ENCODE assay signal across 12 cellular contexts in the genomic region with DNA sequence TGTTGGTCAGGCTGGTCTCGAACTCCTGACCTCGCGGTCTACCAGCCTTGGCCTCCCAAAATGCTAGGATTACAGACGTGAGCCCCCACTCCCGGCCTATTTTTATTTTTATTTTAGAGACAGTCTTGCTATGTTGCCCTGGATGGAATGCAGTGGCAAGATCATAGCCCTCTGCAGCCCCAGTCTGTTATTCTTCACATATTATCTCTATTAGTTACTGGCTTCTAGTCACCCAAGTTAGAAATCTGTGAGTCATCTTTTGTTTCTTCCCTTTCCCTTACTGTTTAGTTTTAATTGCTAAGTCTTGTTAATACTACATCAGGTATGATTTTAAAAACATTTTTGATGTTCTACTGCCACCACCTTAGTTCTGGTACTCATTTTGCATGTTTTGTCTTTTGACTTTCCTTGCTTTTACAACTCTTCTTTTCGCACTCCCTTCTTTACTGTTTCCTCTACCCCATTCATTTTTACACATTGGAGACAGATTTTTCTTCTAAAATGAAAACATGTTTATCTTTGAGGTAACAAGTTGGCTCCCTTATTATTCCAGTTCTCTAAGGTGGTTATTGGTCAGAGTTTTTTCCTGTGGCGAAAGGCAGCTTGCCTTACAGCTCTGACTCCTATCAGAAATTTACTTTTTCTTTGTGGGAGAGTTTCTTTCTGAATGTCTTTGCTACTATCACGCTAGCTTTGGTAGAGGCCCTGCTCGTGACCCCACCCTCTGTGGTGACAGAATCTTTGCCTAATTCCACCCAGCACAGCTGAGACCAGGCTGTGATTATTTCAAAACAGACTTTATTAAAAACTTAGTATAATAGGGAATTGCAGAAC. TPM values are rescaled to one million over a fixed set of nuclear protein-coding genes. Genes with fewer than 3 reads are reported as not detected.
DNase-seq lines count a peak whose midpoint lies in the region; ATAC-seq and TF ChIP-seq lines count a peak whose summit lies in the region.
"Had no signal": no experiment of that assay in that cellular context is flagged by ENCODE, and none has a peak within 500 bp of the region (broad histone marks: within the 10 kb centered on the region; RNA-seq: fewer than 3 reads in every experiment).

No MANE protein-coding gene starts in this region.

- H3K36me3 Mint-ChIP-seq in chondrocyte (ENCODE audit: low read depth): no peaks in the 10 kb centered on the region

- in situ Hi-C loops in Caki2 (cut with HindIII; ENCODE audit: low pct_unique_long_range_greater_than_20kb, low sequenced_read_pairs): no loop called here

- no peaks in the 10 kb centered on the region for H3K4me1 ChIP-seq in SJCRH30

- H3K4me1 Mint-ChIP-seq in chondrocyte (ENCODE audit: low read depth): peaks cover 34% of the 10 kb centered on the region

- H3K27ac ChIP-seq in SJCRH30: no peak overlapping the region

- peak overlapping the region; percentile 60 for H3K27ac Mint-ChIP-seq in chondrocyte (ENCODE audit: unreplicated experiment)

- H3K36me3 ChIP-seq in MG63 (peaks cover 12% of the 10 kb centered on the region), SJCRH30 (peaks cover 22% of the 10 kb centered on the region)

- peaks cover 7% of the 10 kb centered on the region for H3K9me3 Mint-ChIP-seq in chondrocyte (ENCODE audit: low read depth)

- H3K4me3 ChIP-seq in MG63: no peak overlapping the region
- H3K4me3 ChIP-seq in SJCRH30: no peak overlapping the region

- ATAC-seq in HG03378 (IDR thresholded peaks at IDR 0.05; ENCODE audit: unreplicated experiment) (no peak), GM21423 (IDR thresholded peaks at IDR 0.05; ENCODE audit: unreplicated experiment) (no peak), GM18861 (IDR thresholded peaks at IDR 0.05; ENCODE audit: unreplicated experiment) (no peak)

- H3K9me3 ChIP-seq in MG63 (no peaks in the 10 kb centered on the region), SJCRH30 (replicated peaks) (no peaks in the 10 kb centered on the region; the same call in 1 of the 2 replicates)

- peak; percentile 69 for DNase-seq in Caki2 (ENCODE audit: low read depth)
- peak; percentile 29 for DNase-seq in MG63
- no peak for DNase-seq in chondrocyte (ENCODE audit: low spot score)
- DNase-seq in myocyte (ENCODE audit: low read depth): peak; percentile 56
- DNase-seq in SJCRH30: no peak
- DNase-seq: DMS 273 treated with DMSO at 0.1 percent for 48 hours, NCI-H748 treated with DMSO at 0.1 percent for 48 hours, nucleus accumbens, trophoblast cell had no signal

- H3K27me3 ChIP-seq in MG63: no peaks in the 10 kb centered on the region
- H3K27me3 ChIP-seq in SJCRH30: no peaks in the 10 kb centered on the region

- H3K27me3 Mint-ChIP-seq in chondrocyte (ENCODE audit: low read depth): no peaks in the 10 kb centered on the region

- no peak overlapping the region for H3K4me3 Mint-ChIP-seq in chondrocyte (ENCODE audit: unreplicated experiment)

- TF ChIP-seq CTCF in chondrocyte (IDR thresholded peaks at IDR 0.05): peak; percentile 31

RNA-seq across cellular contexts. Expression of gene ZMYM4, which starts 19.5 kb away (rescaled TPM):
- total RNA-seq in Caki2 (2014; rRNA removed; shearing (Covaris generic); ENCODE audit: low replicate concordance): 9.7 and 12.3 TPM in 2 replicates
- total RNA-seq in MG63 (2014; rRNA removed; shearing (Covaris generic); ENCODE audit: low replicate concordance): 25.4 and 27.8 TPM in 2 replicates
- 51.0 to 54.2 TPM (median 51.8 TPM) in 3 replicates for total RNA-seq in chondrocyte
- total RNA-seq in myocyte: 33.3 and 42.1 TPM in 2 replicates
- 12.4 TPM for polyA plus RNA-seq in myocyte (2012)
- total RNA-seq in SJCRH30 (2014; rRNA removed; shearing (Covaris generic)): 57.0 and 61.6 TPM in 2 replicates

Comparison
In these comparisons a context has a peak if more than half of its experiments do, and no peak if none do; other contexts are left out.
1. DNase-seq: peak in Caki2 (single experiment), MG63 (single experiment) and myocyte (single experiment); none in chondrocyte (single experiment) and SJCRH30 (0 of 2).